Comparison of ENCODE assay signal across 10 cellular contexts in genomic region chr1:63124666-63125191, GRCh38.
A peak's percentile ranks its signal among the peaks of the same experiment; 100 is the strongest.
DNase-seq lines count a peak whose midpoint lies in the region; ATAC-seq and TF ChIP-seq lines count a peak whose summit lies in the region.
"Had no signal": no experiment of that assay in that cellular context is flagged by ENCODE, and none has a peak within 500 bp of the region (broad histone marks: within the 10 kb centered on the region; RNA-seq: fewer than 3 reads in every experiment).

No MANE protein-coding gene starts in this region.

- ATAC-seq in HG03460 (IDR thresholded peaks at IDR 0.05; ENCODE audit: unreplicated experiment) (peak; percentile 59), left lobe of liver (no peak)
- ATAC-seq in activated CD8-positive, alpha-beta memory T cell treated with anti-CD3 and anti-CD28 coated beads, Interleukin-2, amount 10 ng/mL, durations not matched to agents 7 days and 5 days: no peak

- H3K4me3 ChIP-seq in AG04449 (ENCODE audit: low read depth, low read length) (no peak overlapping the region; the same call in 1 of the 2 replicates), dorsolateral prefrontal cortex (peak overlapping the region in 19 of 59 donors; percentile 2 to 49 (median 7))
- H3K4me3 ChIP-seq: right lobe of liver had no signal

- H3K27ac ChIP-seq in dorsolateral prefrontal cortex (peak overlapping the region in 55 of 59 donors; percentile 18 to 87 (median 72)), temporal lobe (ENCODE audit: low read depth, low read length) (peak overlapping the region; percentile 44)
- H3K27ac ChIP-seq: right lobe of liver had no signal

- H3K4me3 Mint-ChIP-seq in activated CD4-positive, alpha-beta T cell treated with anti-CD3 and anti-CD28 coated beads, Interleukin-2, amount 10 ng/mL, durations not matched to agents 7 days and 5 days: no peak overlapping the region
- H3K4me3 Mint-ChIP-seq in activated CD8-positive, alpha-beta memory T cell treated with anti-CD3 and anti-CD28 coated beads, Interleukin-2, amount 10 ng/mL, durations not matched to agents 7 days and 5 days: no peak overlapping the region
- H3K4me3 Mint-ChIP-seq: CD4-positive, CD25-positive, alpha-beta regulatory T cell had no signal

- POLR2A ChIA-PET in AG04449 (lab: Yijun Ruan, JAX): no interaction called here
- POLR2A ChIA-PET in activated CD4-positive, alpha-beta T cell treated with anti-CD3 and anti-CD28 coated beads, Interleukin-2, amount 10 ng/mL, durations not matched to agents 7 days and 5 days (lab: Charles Lee): no interaction called here

- no peaks in the 10 kb centered on the region for H3K4me1 Mint-ChIP-seq in activated CD4-positive, alpha-beta T cell treated with anti-CD3 and anti-CD28 coated beads, Interleukin-2, amount 10 ng/mL, durations not matched to agents 7 days and 5 days
- peaks cover 7% of the 10 kb centered on the region for H3K4me1 Mint-ChIP-seq in activated CD8-positive, alpha-beta memory T cell treated with anti-CD3 and anti-CD28 coated beads, Interleukin-2, amount 10 ng/mL, durations not matched to agents 7 days and 5 days
- H3K4me1 Mint-ChIP-seq: CD4-positive, CD25-positive, alpha-beta regulatory T cell had no signal

- peaks cover 14% of the 10 kb centered on the region for H3K27me3 Mint-ChIP-seq in activated CD4-positive, alpha-beta T cell treated with anti-CD3 and anti-CD28 coated beads, Interleukin-2, amount 10 ng/mL, durations not matched to agents 7 days and 5 days
- H3K27me3 Mint-ChIP-seq in activated CD8-positive, alpha-beta memory T cell treated with anti-CD3 and anti-CD28 coated beads, Interleukin-2, amount 10 ng/mL, durations not matched to agents 7 days and 5 days: peaks cover 28% of the 10 kb centered on the region

- peaks cover 0 to 2% (median 0%) of the 10 kb centered on the region in 45 donors for H3K27me3 ChIP-seq in dorsolateral prefrontal cortex

- no peaks in the 10 kb centered on the region for H3K36me3 Mint-ChIP-seq in activated CD4-positive, alpha-beta T cell treated with anti-CD3 and anti-CD28 coated beads, Interleukin-2, amount 10 ng/mL, durations not matched to agents 7 days and 5 days (ENCODE audit: low read depth)
- no peaks in the 10 kb centered on the region for H3K36me3 Mint-ChIP-seq in activated CD8-positive, alpha-beta memory T cell treated with anti-CD3 and anti-CD28 coated beads, Interleukin-2, amount 10 ng/mL, durations not matched to agents 7 days and 5 days
- H3K36me3 Mint-ChIP-seq: CD4-positive, CD25-positive, alpha-beta regulatory T cell had no signal

- DNase-seq in AG04449 (ENCODE audit: low read depth, low spot score) (peak; percentile 63), GM20000 (ENCODE audit: low spot score) (peak; percentile 42), dorsolateral prefrontal cortex (no peak), left lobe of liver (ENCODE audit: low spot score) (no peak)
- no peak for DNase-seq in activated CD4-positive, alpha-beta T cell treated with anti-CD3 and anti-CD28 coated beads, Interleukin-2, amount 10 ng/mL, durations not matched to agents 7 days and 5 days
- DNase-seq in activated CD8-positive, alpha-beta memory T cell treated with anti-CD3 and anti-CD28 coated beads, Interleukin-2, amount 10 ng/mL, durations not matched to agents 7 days and 5 days: no peak
- DNase-seq: CD4-positive, CD25-positive, alpha-beta regulatory T cell; right lobe of liver had no signal

- TF ChIP-seq CTCF in AG04449 (IDR thresholded peaks at IDR 0.05; ENCODE audit: insufficient read depth, low read length, missing control alignments) (no peak), GM20000 (IDR thresholded peaks at IDR 0.05; ENCODE audit: extremely low read depth, missing control alignments) (no peak), dorsolateral prefrontal cortex (IDR thresholded peaks at IDR 0.05 in 54 of 56, conservative IDR thresholded peaks at IDR 0.05 in 2 of 56; ENCODE audit: low read depth in 1 of 56, partially characterized antibody in 56 of 56) (peak in 7 of 56 donors; percentile 5 to 38 (median 17))

- no peak overlapping the region for H3K27ac Mint-ChIP-seq in activated CD4-positive, alpha-beta T cell treated with anti-CD3 and anti-CD28 coated beads, Interleukin-2, amount 10 ng/mL, durations not matched to agents 7 days and 5 days
- no peak overlapping the region for H3K27ac Mint-ChIP-seq in activated CD8-positive, alpha-beta memory T cell treated with anti-CD3 and anti-CD28 coated beads, Interleukin-2, amount 10 ng/mL, durations not matched to agents 7 days and 5 days
- H3K27ac Mint-ChIP-seq: CD4-positive, CD25-positive, alpha-beta regulatory T cell had no signal

- CTCF ChIA-PET in AG04449 (lab: Yijun Ruan, JAX): interaction anchor here (1.7 kb wide), 1 partner anchor 24 kb away, joined by 4 read pairs; no protein-coding TSS in a partner anchor
- CTCF ChIA-PET in activated CD4-positive, alpha-beta T cell treated with anti-CD3 and anti-CD28 coated beads, Interleukin-2, amount 10 ng/mL, durations not matched to agents 7 days and 5 days (lab: Charles Lee): no interaction called here
- CTCF ChIA-PET in activated CD8-positive, alpha-beta memory T cell treated with anti-CD3 and anti-CD28 coated beads, Interleukin-2, amount 10 ng/mL, durations not matched to agents 7 days and 5 days (lab: Charles Lee): no interaction called here

- intact Hi-C loops in dorsolateral prefrontal cortex (cut with DNase I): loop anchor here in 1 of 2 donors (5.0 kb wide), 1 partner anchor 52 kb away; no protein-coding TSS in a partner anchor

- H3K9me3 Mint-ChIP-seq in activated CD4-positive, alpha-beta T cell treated with anti-CD3 and anti-CD28 coated beads, Interleukin-2, amount 10 ng/mL, durations not matched to agents 7 days and 5 days: no peaks in the 10 kb centered on the region
- H3K9me3 Mint-ChIP-seq in activated CD8-positive, alpha-beta memory T cell treated with anti-CD3 and anti-CD28 coated beads, Interleukin-2, amount 10 ng/mL, durations not matched to agents 7 days and 5 days (ENCODE audit: low read depth): no peaks in the 10 kb centered on the region

Comparison
In these comparisons a context has a peak if more than half of its experiments do, and no peak if none do; other contexts are left out.
1. DNase-seq: peak in AG04449 (single experiment) and GM20000 (single experiment); none in dorsolateral prefrontal cortex (0 of 10), activated CD4-positive, alpha-beta T cell treated with anti-CD3 and anti-CD28 coated beads, Interleukin-2, amount 10 ng/mL, durations not matched to agents 7 days and 5 days (single experiment), activated CD8-positive, alpha-beta memory T cell treated with anti-CD3 and anti-CD28 coated beads, Interleukin-2, amount 10 ng/mL, durations not matched to agents 7 days and 5 days (single experiment) and left lobe of liver (single experiment).